ENCODE assay signal across 8 cellular contexts in the genomic region with DNA sequence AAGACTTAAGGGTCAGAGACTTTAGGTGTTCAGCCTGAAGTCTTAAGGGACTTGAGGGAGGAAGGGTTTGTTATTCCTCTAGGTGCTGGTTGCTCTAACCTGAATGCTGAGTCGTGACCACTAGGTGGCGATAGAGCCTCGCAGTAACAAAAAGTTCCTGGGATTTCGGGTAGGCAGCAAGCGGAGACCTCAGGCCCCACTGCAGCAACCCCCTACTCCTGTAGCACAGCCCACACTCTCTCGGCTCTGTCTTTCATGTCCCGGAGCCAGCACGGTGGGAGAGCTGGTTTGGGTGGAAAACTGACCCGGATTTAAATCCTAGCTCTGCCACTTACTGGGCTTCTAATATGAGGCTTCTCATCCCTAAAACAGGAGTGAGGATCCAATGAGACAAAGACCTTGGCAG.
DNase-seq lines count a peak whose midpoint lies in the region; ATAC-seq lines count a peak whose summit lies in the region.

No MANE protein-coding gene starts in this region.

- H3K27me3 Mint-ChIP-seq in activated CD8-positive, alpha-beta memory T cell treated with anti-CD3 and anti-CD28 coated beads, Interleukin-2, amount 10 ng/mL, durations not matched to agents 7 days and 5 days, result no peaks in the 10 kb centered on the region

- H3K4me3 Mint-ChIP-seq in activated CD8-positive, alpha-beta memory T cell treated with anti-CD3 and anti-CD28 coated beads, Interleukin-2, amount 10 ng/mL, durations not matched to agents 7 days and 5 days, result no peak overlapping the region

- H3K9me3 Mint-ChIP-seq in activated CD8-positive, alpha-beta memory T cell treated with anti-CD3 and anti-CD28 coated beads, Interleukin-2, amount 10 ng/mL, durations not matched to agents 7 days and 5 days (ENCODE audit: low read depth), result no peaks in the 10 kb centered on the region

- no peaks in the 10 kb centered on the region for H3K36me3 Mint-ChIP-seq in activated CD8-positive, alpha-beta memory T cell treated with anti-CD3 and anti-CD28 coated beads, Interleukin-2, amount 10 ng/mL, durations not matched to agents 7 days and 5 days

- CTCF ChIA-PET in activated CD8-positive, alpha-beta memory T cell treated with anti-CD3 and anti-CD28 coated beads, Interleukin-2, amount 10 ng/mL, durations not matched to agents 7 days and 5 days (lab: Charles Lee), result interaction anchor here (0.6 to 2.8 kb wide), 5 partner anchors 12 to 627 kb away, joined by 3 to 8 read pairs (median 4); no protein-coding TSS in a partner anchor

- peaks cover 4% of the 10 kb centered on the region for H3K4me1 Mint-ChIP-seq in activated CD8-positive, alpha-beta memory T cell treated with anti-CD3 and anti-CD28 coated beads, Interleukin-2, amount 10 ng/mL, durations not matched to agents 7 days and 5 days

- DNase-seq in NK-92 treated with Interleukin-12 subunit alpha and Interleukin-12 subunit beta, amount 100 ng/mL, for 24 hours (lab: John Stamatoyannopoulos, UW), result peak; percentile 10
- no peak for DNase-seq in NK-92 (lab: John Stamatoyannopoulos, UW; ENCODE audit: unreplicated experiment)
- DNase-seq in NCI-H526 treated with DMSO at 0.1 percent for 48 hours (lab: John Stamatoyannopoulos, UW), result peak; percentile 10
- DNase-seq in activated CD8-positive, alpha-beta memory T cell treated with anti-CD3 and anti-CD28 coated beads, Interleukin-2, amount 10 ng/mL, durations not matched to agents 7 days and 5 days, result peak; percentile 69
- peak; percentile 58 for DNase-seq in epidermal melanocyte (ENCODE audit: insufficient read length, low spot score)
- peak; percentile 79 for DNase-seq in mucosa of gallbladder (ENCODE audit: low spot score)
- DNase-seq in stimulated activated CD8-positive, alpha-beta memory T cell treated with anti-CD3 and anti-CD28 coated beads, Interleukin-4, amount 100 ng/mL, for 48 hours, result peak; percentile 84

- peak; percentile 72 for ATAC-seq in HG03342 (IDR thresholded peaks at IDR 0.05; ENCODE audit: unreplicated experiment)
- ATAC-seq in activated CD8-positive, alpha-beta memory T cell treated with anti-CD3 and anti-CD28 coated beads, Interleukin-2, amount 10 ng/mL, durations not matched to agents 7 days and 5 days, result peak; percentile 49

- no peak overlapping the region for H3K27ac Mint-ChIP-seq in activated CD8-positive, alpha-beta memory T cell treated with anti-CD3 and anti-CD28 coated beads, Interleukin-2, amount 10 ng/mL, durations not matched to agents 7 days and 5 days
